9 cellular contexts compared by ENCODE assay signal in the genomic region with DNA sequence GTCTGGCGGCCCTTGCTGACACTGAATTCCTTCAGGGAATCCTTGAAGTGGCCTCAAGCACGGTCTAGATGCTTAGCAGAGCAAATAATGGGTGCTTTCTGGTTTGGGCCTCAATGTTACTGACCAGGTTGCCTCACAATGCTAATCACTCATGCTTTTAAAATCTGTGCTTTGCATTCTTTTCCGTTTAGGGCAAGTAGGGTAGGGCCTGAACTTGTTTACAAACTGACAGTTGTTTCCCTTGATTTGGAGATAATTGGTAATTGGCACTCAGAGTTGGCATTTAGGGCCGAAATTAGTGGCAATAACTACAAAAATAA. TPM values are rescaled to one million over a fixed set of nuclear protein-coding genes. Genes with fewer than 3 reads are reported as not detected.
DNase-seq lines count a peak whose midpoint lies in the region; ATAC-seq and TF ChIP-seq lines count a peak whose summit lies in the region.
"Had no signal": no experiment of that assay in that cellular context is flagged by ENCODE, and none has a peak within 500 bp of the region (broad histone marks: within the 10 kb centered on the region; RNA-seq: fewer than 3 reads in every experiment).

No MANE protein-coding gene starts in this region.

- H3K36me3 Mint-ChIP-seq in activated naive CD4-positive, alpha-beta T cell treated with anti-CD3 and anti-CD28 coated beads, Interleukin-2, amount 50 U/mL, for 24 hours, result peaks cover 2% of the 10 kb centered on the region
- H3K36me3 Mint-ChIP-seq in memory B cell, result peaks cover 4% of the 10 kb centered on the region
- H3K36me3 Mint-ChIP-seq in type B pancreatic cell, result peaks cover 8% of the 10 kb centered on the region

- peaks cover 27% of the 10 kb centered on the region for H3K4me1 Mint-ChIP-seq in activated naive CD4-positive, alpha-beta T cell treated with anti-CD3 and anti-CD28 coated beads, Interleukin-2, amount 50 U/mL, for 24 hours
- H3K4me1 Mint-ChIP-seq in memory B cell, result peaks cover 14% of the 10 kb centered on the region
- peaks cover 4% of the 10 kb centered on the region for H3K4me1 Mint-ChIP-seq in type B pancreatic cell (ENCODE audit: unreplicated experiment)

- TF ChIP-seq CTCF in breast epithelium (IDR thresholded peaks at IDR 0.05), result no peak
- no peak for TF ChIP-seq CTCF in type B pancreatic cell (conservative IDR thresholded peaks at IDR 0.05)
- no peak for TF ChIP-seq CTCF in GM10266 (IDR thresholded peaks at IDR 0.05; ENCODE audit: control insufficient read depth, insufficient read depth, low read depth, missing control alignments)

- H3K9me3 ChIP-seq in breast epithelium, result no peaks in the 10 kb centered on the region

- no peaks in the 10 kb centered on the region for H3K27me3 Mint-ChIP-seq in activated naive CD4-positive, alpha-beta T cell treated with anti-CD3 and anti-CD28 coated beads, Interleukin-2, amount 50 U/mL, for 24 hours
- no peaks in the 10 kb centered on the region for H3K27me3 Mint-ChIP-seq in memory B cell
- H3K27me3 Mint-ChIP-seq in type B pancreatic cell, result peaks cover 7% of the 10 kb centered on the region

- intact Hi-C loops in breast epithelium (cut with DNase I; ENCODE audit: low total_unique reads), result no loop called here

- no peaks in the 10 kb centered on the region for H3K27me3 ChIP-seq in breast epithelium

- H3K27ac Mint-ChIP-seq in activated naive CD4-positive, alpha-beta T cell treated with anti-CD3 and anti-CD28 coated beads, Interleukin-2, amount 50 U/mL, for 24 hours, result peak overlapping the region; percentile 30
- H3K27ac Mint-ChIP-seq in memory B cell, result no peak overlapping the region
- peak overlapping the region; percentile 70 for H3K27ac Mint-ChIP-seq in type B pancreatic cell

- H3K4me1 ChIP-seq in breast epithelium, result no peaks in the 10 kb centered on the region

- H3K4me3 ChIP-seq in breast epithelium, result peak overlapping the region; percentile 71 to 99 (median 94)

- DNase-seq in activated naive CD4-positive, alpha-beta T cell treated with Interleukin-2 at 50 U/mL for 16 hours, result no peak
- DNase-seq in breast epithelium (ENCODE audit: low spot score in 2 of 2) (no peak), memory B cell (ENCODE audit: low spot score in 2 of 2) (no peak), type B pancreatic cell (ENCODE audit: extremely low spot score, unreplicated experiment) (no peak), GM10266 (ENCODE audit: extremely low spot score) (no peak), LoVo (ENCODE audit: low spot score) (no peak)
- DNase-seq: NCI-H1436 had no signal

- peak overlapping the region; percentile 91 to 94 for H3K27ac ChIP-seq in breast epithelium

- H3K4me3 Mint-ChIP-seq in activated naive CD4-positive, alpha-beta T cell treated with anti-CD3 and anti-CD28 coated beads, Interleukin-2, amount 50 U/mL, for 24 hours, result peak overlapping the region; percentile 88
- H3K4me3 Mint-ChIP-seq in memory B cell (peak overlapping the region; percentile 95), type B pancreatic cell (peak overlapping the region; percentile 87)

- H3K9me3 Mint-ChIP-seq in activated naive CD4-positive, alpha-beta T cell treated with anti-CD3 and anti-CD28 coated beads, Interleukin-2, amount 50 U/mL, for 24 hours, result no peaks in the 10 kb centered on the region
- no peaks in the 10 kb centered on the region for H3K9me3 Mint-ChIP-seq in memory B cell
- no peaks in the 10 kb centered on the region for H3K9me3 Mint-ChIP-seq in type B pancreatic cell

- no peaks in the 10 kb centered on the region for H3K36me3 ChIP-seq in breast epithelium

- ATAC-seq in memory B cell (ENCODE audit: low read depth) (no peak), GM18519 (IDR thresholded peaks at IDR 0.05; ENCODE audit: low FRiP score, unreplicated experiment) (no peak)

- no peak for TF ChIP-seq POLR2A in breast epithelium (IDR thresholded peaks at IDR 0.05)

RNA-seq across cellular contexts. Expression of a gene that starts 1.4 kb away (rescaled TPM):
- total RNA-seq in breast epithelium (100 to 1,000 TPM in 1 of 3 donors, 10 to 100 TPM in 2; 73.9 to 115 (median 96.4) TPM), type B pancreatic cell (ENCODE audit: low replicate concordance) (43.4 and 49.0 TPM in 2 replicates)
